In the genomic region with DNA sequence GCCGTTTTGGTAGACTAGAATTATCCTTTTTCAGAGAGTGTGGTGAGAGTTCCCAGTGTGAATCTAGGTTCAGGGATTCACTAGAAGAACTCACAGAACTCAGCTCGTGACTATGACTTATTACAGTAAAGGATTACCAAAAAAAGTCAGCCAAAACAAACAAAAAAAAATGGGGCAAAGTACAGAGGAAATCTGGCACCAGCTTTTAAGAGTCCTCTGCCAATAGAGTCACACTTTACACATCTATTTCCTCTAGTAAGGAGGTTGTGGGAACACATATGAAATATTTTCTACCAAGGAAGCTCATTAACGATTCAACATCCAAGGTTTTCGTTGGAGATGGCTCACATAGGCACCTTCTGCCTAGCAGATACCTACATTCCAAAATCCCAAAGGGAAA, we compare ENCODE assay signal across 25 cellular contexts. TPM values are rescaled to one million over a fixed set of nuclear protein-coding genes. Genes with fewer than 3 reads are reported as not detected.
A peak's percentile ranks its signal among the peaks of the same experiment; 100 is the strongest.
DNase-seq lines count a peak whose midpoint lies in the region; ATAC-seq and TF ChIP-seq lines count a peak whose summit lies in the region.
"Had no signal": no experiment of that assay in that cellular context is flagged by ENCODE, and none has a peak within 500 bp of the region (broad histone marks: within the 10 kb centered on the region; RNA-seq: fewer than 3 reads in every experiment).

No MANE protein-coding gene starts in this region.

- H3K9ac ChIP-seq in PC-3 (ENCODE audit: low read length) = no peak overlapping the region

- H2AFZ ChIP-seq in PC-3 (ENCODE audit: low read length) = no peak overlapping the region

- H3K4me1 ChIP-seq in PC-3 (ENCODE audit: insufficient read depth, low read length) = peaks cover 10% of the 10 kb centered on the region

- H3K79me2 ChIP-seq in PC-3 (ENCODE audit: low read length) = no peaks in the 10 kb centered on the region

- H3K36me3 ChIP-seq in PC-3 (ENCODE audit: low read depth, low read length) = no peaks in the 10 kb centered on the region
- H3K36me3 ChIP-seq: cardiac muscle cell, esophagus squamous epithelium had no signal

- no peaks in the 10 kb centered on the region for H3K27me3 ChIP-seq in PC-3 (ENCODE audit: low read length)
- H3K27me3 ChIP-seq: cardiac muscle cell, esophagus squamous epithelium had no signal

- no peaks in the 10 kb centered on the region for H3K9me3 ChIP-seq in PC-3 (ENCODE audit: low read length)
- H3K9me3 ChIP-seq: esophagus squamous epithelium had no signal

- ATAC-seq in PC-3 (peak; percentile 95), GM18867 (IDR thresholded peaks at IDR 0.05; ENCODE audit: unreplicated experiment) (no peak), HG02870 (IDR thresholded peaks at IDR 0.05; ENCODE audit: unreplicated experiment) (no peak)
- no peak for ATAC-seq in activated naive CD8-positive, alpha-beta T cell treated with anti-CD3 and anti-CD28 coated beads, Interleukin-2, amount 50 U/mL, for 24 hours
- no peak for ATAC-seq in natural killer cell treated with Interleukin-12 subunit alpha and Interleukin-12 subunit beta and Interleukin-15 and Interleukin-18, amount 100 ng/mL, for 72 hours
- ATAC-seq: GM12878; right cardiac atrium; SK-N-SH treated with all-trans-retinoic acid at 6 μM for 48 hours; stimulated activated naive CD8-positive, alpha-beta T cell treated with anti-CD3 and anti-CD28 coated beads, Interleukin-15, Interleukin-2, amounts not matched to agents 100 U/mL and 50 U/mL, for 24 hours had no signal

- peak overlapping the region; percentile 31; the same call in 1 of the 2 replicates for H3K4me2 ChIP-seq in PC-3 (ENCODE audit: low read length)

- intact Hi-C loops in PC-3 (cut with micrococcal nuclease) = loop anchor here (1.0 kb wide), 1 partner anchor 8 kb away; no protein-coding TSS in a partner anchor

- no TSS peak for BruUV-seq in PC-3 (replicated peaks; lab: Mats Ljungman, UMichigan)

- no peaks in the 10 kb centered on the region for H3F3A ChIP-seq in PC-3 (ENCODE audit: low read length, unreplicated experiment)

- CTCF ChIA-PET in PC-3 (lab: Charles Lee) = interaction anchor here (0.6 kb wide), 2 partner anchors 107 to 546 kb away, joined by 3 read pairs; no protein-coding TSS in a partner anchor

- H3K4me3 Mint-ChIP-seq in activated naive CD8-positive, alpha-beta T cell treated with anti-CD3 and anti-CD28 coated beads, Interleukin-2, amount 50 U/mL, for 24 hours = no peak overlapping the region
- no peak overlapping the region for H3K4me3 Mint-ChIP-seq in natural killer cell treated with Interleukin-12 subunit alpha and Interleukin-12 subunit beta and Interleukin-15 and Interleukin-18, amount 100 ng/mL, for 72 hours
- H3K4me3 Mint-ChIP-seq: activated naive CD8-positive, alpha-beta T cell; activated T-helper 1 cell treated with anti-CD3 and anti-CD28 coated beads, Interleukin-12 subunit alpha, Interleukin-12 subunit beta, Interleukin-2, Interleukin-4 antibody, amounts not matched to agents 30 ng/mL and 10 ng/mL and 1 ng/mL, durations not matched to agents 14 hours and 24 hours and 36 hours had no signal

- no peak overlapping the region for H3K27ac ChIP-seq in PC-3 (ENCODE audit: low read length)
- H3K27ac ChIP-seq: cardiac muscle cell, esophagus squamous epithelium had no signal

- no peaks in the 10 kb centered on the region for H3K9me3 Mint-ChIP-seq in activated naive CD8-positive, alpha-beta T cell treated with anti-CD3 and anti-CD28 coated beads, Interleukin-2, amount 50 U/mL, for 24 hours
- H3K9me3 Mint-ChIP-seq in natural killer cell treated with Interleukin-12 subunit alpha and Interleukin-12 subunit beta and Interleukin-15 and Interleukin-18, amount 100 ng/mL, for 72 hours = peaks cover 8% of the 10 kb centered on the region
- H3K9me3 Mint-ChIP-seq: activated T-helper 1 cell treated with anti-CD3 and anti-CD28 coated beads, Interleukin-12 subunit alpha, Interleukin-12 subunit beta, Interleukin-2, Interleukin-4 antibody, amounts not matched to agents 30 ng/mL and 10 ng/mL and 1 ng/mL, durations not matched to agents 14 hours and 24 hours and 36 hours had no signal

- no peaks in the 10 kb centered on the region for H3K4me1 Mint-ChIP-seq in activated naive CD8-positive, alpha-beta T cell treated with anti-CD3 and anti-CD28 coated beads, Interleukin-2, amount 50 U/mL, for 24 hours
- no peaks in the 10 kb centered on the region for H3K4me1 Mint-ChIP-seq in natural killer cell treated with Interleukin-12 subunit alpha and Interleukin-12 subunit beta and Interleukin-15 and Interleukin-18, amount 100 ng/mL, for 72 hours (ENCODE audit: low read depth in 2 of 2)

- no peaks in the 10 kb centered on the region for H3K9me2 ChIP-seq in PC-3 (replicated peaks; ENCODE audit: low read length)

- H3K4me3 ChIP-seq in PC-3 (ENCODE audit: low read length) = no peak overlapping the region
- H3K4me3 ChIP-seq: cardiac muscle cell, esophagus squamous epithelium, GM12878 had no signal

- H3K27me3 Mint-ChIP-seq in activated naive CD8-positive, alpha-beta T cell treated with anti-CD3 and anti-CD28 coated beads, Interleukin-2, amount 50 U/mL, for 24 hours = no peaks in the 10 kb centered on the region
- H3K27me3 Mint-ChIP-seq in natural killer cell treated with Interleukin-12 subunit alpha and Interleukin-12 subunit beta and Interleukin-15 and Interleukin-18, amount 100 ng/mL, for 72 hours = no peaks in the 10 kb centered on the region
- H3K27me3 Mint-ChIP-seq: activated naive CD8-positive, alpha-beta T cell had no signal

- no peaks in the 10 kb centered on the region for H4K20me1 ChIP-seq in PC-3 (ENCODE audit: low read length)

- no peak overlapping the region for H3K27ac Mint-ChIP-seq in activated naive CD8-positive, alpha-beta T cell treated with anti-CD3 and anti-CD28 coated beads, Interleukin-2, amount 50 U/mL, for 24 hours
- H3K27ac Mint-ChIP-seq in natural killer cell treated with Interleukin-12 subunit alpha and Interleukin-12 subunit beta and Interleukin-15 and Interleukin-18, amount 100 ng/mL, for 72 hours = no peak overlapping the region
- H3K27ac Mint-ChIP-seq: activated naive CD8-positive, alpha-beta T cell; activated T-helper 1 cell treated with anti-CD3 and anti-CD28 coated beads, Interleukin-12 subunit alpha, Interleukin-12 subunit beta, Interleukin-2, Interleukin-4 antibody, amounts not matched to agents 30 ng/mL and 10 ng/mL and 1 ng/mL, durations not matched to agents 14 hours and 24 hours and 36 hours had no signal

- POLR2A ChIA-PET in PC-3 (lab: Charles Lee; ENCODE audit: unreplicated experiment) = interaction anchor here (0.6 kb wide), 1 partner anchor 251 kb away, joined by 3 read pairs; no protein-coding TSS in a partner anchor

- DNase-seq in Daoy (ENCODE audit: low read depth) (peak; percentile 10), PC-3 (peak; percentile 79), fibroblast of gingiva (ENCODE audit: low read depth) (peak; percentile 85), myocyte (ENCODE audit: low read depth) (peak; percentile 26)
- no peak for DNase-seq in activated naive CD8-positive, alpha-beta T cell treated with anti-CD3 and anti-CD28 coated beads, Interleukin-2, amount 50 U/mL, for 24 hours
- DNase-seq in natural killer cell treated with Interleukin-12 subunit alpha and Interleukin-12 subunit beta and Interleukin-15 and Interleukin-18, amount 100 ng/mL, for 72 hours (ENCODE audit: low spot score) = no peak
- DNase-seq: activated CD4-positive, alpha-beta T cell treated with anti-CD3 and anti-CD28 coated beads for 1 hour; COR-L47; esophagus squamous epithelium; kidney glomerular epithelial cell; NCI-H146; right cardiac atrium; RPMI8226; stimulated activated naive CD8-positive, alpha-beta T cell treated with anti-CD3 and anti-CD28 coated beads, Interleukin-15, Interleukin-2, amounts not matched to agents 100 U/mL and 50 U/mL, for 24 hours; trophoblast cell had no signal

- H3K36me3 Mint-ChIP-seq in activated naive CD8-positive, alpha-beta T cell treated with anti-CD3 and anti-CD28 coated beads, Interleukin-2, amount 50 U/mL, for 24 hours (ENCODE audit: low read depth) = no peaks in the 10 kb centered on the region
- H3K36me3 Mint-ChIP-seq in natural killer cell treated with Interleukin-12 subunit alpha and Interleukin-12 subunit beta and Interleukin-15 and Interleukin-18, amount 100 ng/mL, for 72 hours = no peaks in the 10 kb centered on the region
- H3K36me3 Mint-ChIP-seq: activated naive CD8-positive, alpha-beta T cell had no signal

- no peak for TF ChIP-seq CTCF in PC-3 (conservative IDR thresholded peaks at IDR 0.05; ENCODE audit: low read depth, low read length)

RNA-seq across cellular contexts. Expression of gene TSPAN19, which starts 28.2 kb away (rescaled TPM):
- 0.91 TPM in 1 of 2 replicates, not detected in the other for total RNA-seq in Daoy (2014; rRNA removed; shearing (Covaris generic))
- not detected in 2 replicates for total RNA-seq in PC-3 (2014; rRNA removed)
- not detected in 2 replicates for total RNA-seq in myocyte
- polyA plus RNA-seq in myocyte (2012) = not detected
- total RNA-seq in natural killer cell treated with Interleukin-12 subunit alpha and Interleukin-12 subunit beta and Interleukin-15 and Interleukin-18, amount 100 ng/mL, for 72 hours = not detected
- total RNA-seq: activated CD8-positive, alpha-beta memory T cell treated with anti-CD3 and anti-CD28 coated beads for 36 hours; activated T-helper 1 cell treated with anti-CD3 and anti-CD28 coated beads, Interleukin-12 subunit alpha, Interleukin-12 subunit beta, Interleukin-2, Interleukin-4 antibody, amounts not matched to agents 30 ng/mL and 10 ng/mL and 1 ng/mL, durations not matched to agents 14 hours and 24 hours and 36 hours; esophagus squamous epithelium; G401; GM12878; mononuclear cell had no signal
- polyA plus RNA-seq: GM12878 had no signal

RNA-seq across cellular contexts. Expression of gene LRRIQ1, which starts 28.3 kb away (rescaled TPM):
- 0.51 and 1.6 TPM in 2 replicates for total RNA-seq in Daoy (2014; rRNA removed; shearing (Covaris generic))
- total RNA-seq in PC-3 (2014; rRNA removed) (0.17 and 0.40 TPM in 2 replicates), myocyte (0.10 TPM in 1 of 2 replicates, not detected in the other)
- not detected for polyA plus RNA-seq in myocyte (2012)
- not detected for total RNA-seq in natural killer cell treated with Interleukin-12 subunit alpha and Interleukin-12 subunit beta and Interleukin-15 and Interleukin-18, amount 100 ng/mL, for 72 hours
- total RNA-seq: activated CD8-positive, alpha-beta memory T cell treated with anti-CD3 and anti-CD28 coated beads for 36 hours; activated T-helper 1 cell treated with anti-CD3 and anti-CD28 coated beads, Interleukin-12 subunit alpha, Interleukin-12 subunit beta, Interleukin-2, Interleukin-4 antibody, amounts not matched to agents 30 ng/mL and 10 ng/mL and 1 ng/mL, durations not matched to agents 14 hours and 24 hours and 36 hours; G401 had no signal

Comparison
In these comparisons a context has a peak if more than half of its experiments do, and no peak if none do; other contexts are left out.
1. DNase-seq: peak in Daoy (single experiment), PC-3 (single experiment), fibroblast of gingiva (single experiment) and myocyte (single experiment); none in activated naive CD8-positive, alpha-beta T cell treated with anti-CD3 and anti-CD28 coated beads, Interleukin-2, amount 50 U/mL, for 24 hours (single experiment) and natural killer cell treated with Interleukin-12 subunit alpha and Interleukin-12 subunit beta and Interleukin-15 and Interleukin-18, amount 100 ng/mL, for 72 hours (single experiment).